ENCODE assay signal across 24 cellular contexts in the genomic region with DNA sequence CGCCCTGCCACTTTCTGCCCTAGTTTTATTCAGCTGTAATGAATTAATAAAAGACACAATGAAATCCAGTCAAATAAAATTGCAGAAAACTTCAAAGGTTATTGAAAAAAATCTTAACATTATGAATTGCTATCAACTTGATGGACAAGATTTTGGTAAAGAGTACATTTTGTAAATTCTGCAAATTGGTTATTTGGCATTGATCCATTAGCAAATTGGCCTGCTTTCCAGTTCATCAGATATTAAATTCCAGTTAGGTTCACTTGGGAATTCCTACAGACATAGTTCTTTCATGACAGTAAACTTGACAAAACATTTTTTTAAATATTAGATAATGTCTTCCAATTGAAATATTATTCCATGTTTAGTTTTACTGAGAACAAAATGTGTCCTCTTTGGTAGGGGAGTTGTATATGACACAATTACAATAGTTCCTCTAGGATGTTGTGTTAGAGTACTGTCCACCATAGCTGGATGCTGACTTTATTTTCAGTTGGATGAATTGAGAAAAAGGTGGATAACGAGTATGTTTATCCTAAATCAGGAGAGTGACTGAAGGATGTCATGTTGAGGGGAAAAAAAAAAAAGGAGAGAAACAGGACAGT.
"Had no signal": no experiment of that assay in that cellular context is flagged by ENCODE, and none has a peak within 500 bp of the region (broad histone marks: within the 10 kb centered on the region; RNA-seq: fewer than 3 reads in every experiment).

No MANE protein-coding gene starts in this region.

- H3K9me3 Mint-ChIP-seq: activated CD4-positive, alpha-beta memory T cell treated with anti-CD3 and anti-CD28 coated beads for 36 hours; activated naive CD4-positive, alpha-beta T cell treated with anti-CD3 and anti-CD28 coated beads, Interleukin-2, amount 50 U/mL, for 72 hours had no signal

- H3K36me3 ChIP-seq: esophagus muscularis mucosa, pancreas, prostate gland, tibial nerve had no signal

- H3K4me1 Mint-ChIP-seq: activated CD4-positive, alpha-beta T cell treated with anti-CD3 and anti-CD28 coated beads, Interleukin-2, amount 10 ng/mL, durations not matched to agents 24 days and 14 days had no signal

- H3K27ac Mint-ChIP-seq: activated CD4-positive, alpha-beta memory T cell treated with anti-CD3 and anti-CD28 coated beads for 36 hours; activated CD4-positive, alpha-beta T cell treated with anti-CD3 and anti-CD28 coated beads, Interleukin-2, amount 10 ng/mL, durations not matched to agents 24 days and 14 days; activated naive CD4-positive, alpha-beta T cell treated with anti-CD3 and anti-CD28 coated beads, Interleukin-2, amount 50 U/mL, for 72 hours had no signal

- DNase-seq: activated CD4-positive, alpha-beta memory T cell treated with anti-CD3 and anti-CD28 coated beads for 36 hours; activated CD4-positive, alpha-beta T cell treated with anti-CD3 and anti-CD28 coated beads, Interleukin-2, amount 10 ng/mL, durations not matched to agents 24 days and 14 days; activated CD4-positive, CD25-positive, alpha-beta regulatory T cell treated with anti-CD3 and anti-CD28 coated beads, Interleukin-2, amount 50 U/mL, for 72 hours; activated CD8-positive, alpha-beta memory T cell treated with anti-CD3 and anti-CD28 coated beads, Interleukin-2, amount 50 U/mL, for 4 hours; activated gamma-delta T cell treated with Interleukin-2 at 50 U/mL for 16 hours; activated T-cell treated with anti-CD3 and anti-CD28 coated beads, Interleukin-2, amount 50 U/mL, for 1 hour; aorta; body of pancreas; caudate nucleus; dermis blood vessel endothelial cell; effector CD4-positive, alpha-beta T cell; kidney glomerular epithelial cell; naive B cell; pancreas; retina; spleen; stimulated activated naive CD4-positive, alpha-beta T cell treated with Interleukin-2 at 50 U/mL for 16 hours; T-helper 2 cell had no signal

- H3K9me3 ChIP-seq: body of pancreas, esophagus muscularis mucosa, pancreas, prostate gland, tibial nerve had no signal

- H3K27me3 Mint-ChIP-seq: activated CD4-positive, alpha-beta memory T cell treated with anti-CD3 and anti-CD28 coated beads for 36 hours; activated CD4-positive, alpha-beta T cell treated with anti-CD3 and anti-CD28 coated beads, Interleukin-2, amount 10 ng/mL, durations not matched to agents 24 days and 14 days; naive B cell had no signal

- H3K4me3 ChIP-seq: body of pancreas, esophagus muscularis mucosa, pancreas, prostate gland, spleen, tibial nerve had no signal

- H3K27me3 ChIP-seq: body of pancreas, esophagus muscularis mucosa, pancreas, spleen, tibial nerve had no signal

- ATAC-seq: activated naive CD4-positive, alpha-beta T cell treated with anti-CD3 and anti-CD28 coated beads, Interleukin-2, amount 50 U/mL, for 72 hours; body of pancreas; left lobe of liver; pancreas had no signal

- H3K4me3 Mint-ChIP-seq: activated CD4-positive, alpha-beta memory T cell treated with anti-CD3 and anti-CD28 coated beads for 36 hours; activated CD4-positive, alpha-beta T cell treated with anti-CD3 and anti-CD28 coated beads, Interleukin-2, amount 10 ng/mL, durations not matched to agents 24 days and 14 days had no signal

- FAIRE-seq: colon, pancreas had no signal

- H3K4me1 ChIP-seq: body of pancreas, pancreas, prostate gland, tibial nerve had no signal

- H3K27ac ChIP-seq: body of pancreas, pancreas, prostate gland, tibial nerve had no signal
